29 cellular contexts compared by ENCODE assay signal in genomic region chr20:12311102-12311865, GRCh38.
"Had no signal": no experiment of that assay in that cellular context is flagged by ENCODE, and none has a peak within 500 bp of the region (broad histone marks: within the 10 kb centered on the region; RNA-seq: fewer than 3 reads in every experiment).

No MANE protein-coding gene starts in this region.

- H3K27me3 ChIP-seq: neural progenitor cell, neutrophil, pancreas, stomach, testis, thyroid gland, transverse colon, upper lobe of left lung, vagina had no signal

- H3K4me3 Mint-ChIP-seq: mesothelial cell of epicardium; natural killer cell; nephron progenitor cell; neural progenitor cell; stimulated activated naive B cell treated with anti-CD40 and anti-IgM and Interleukin-4, amounts not matched to agents 10 μg/mL and 1 μg/mL and 100 μg/mL, for 72 hours had no signal

- H3K4me1 ChIP-seq: neural progenitor cell, prostate gland, stomach, thyroid gland, transverse colon, upper lobe of left lung, vagina had no signal

- ATAC-seq: left lobe of liver; natural killer cell; pancreas; sciatic nerve; stimulated activated naive B cell treated with anti-CD40 and anti-IgM and Interleukin-4, amounts not matched to agents 10 μg/mL and 1 μg/mL and 100 μg/mL, for 72 hours; stimulated activated naive CD8-positive, alpha-beta T cell treated with anti-CD3 and anti-CD28 coated beads, Interleukin-15, Interleukin-2, amounts not matched to agents 100 U/mL and 50 U/mL, for 24 hours had no signal

- H3K4me2 ChIP-seq: neural progenitor cell had no signal

- H3K4me3 ChIP-seq: lung, neural progenitor cell, pancreas, prostate gland, skin epidermis, stomach, testis, thyroid gland, transverse colon, upper lobe of left lung, vagina had no signal

- DNase-seq: hippocampal formation; kidney glomerular epithelial cell; left cardiac atrium; mesendoderm; naive B cell; natural killer cell; nephron progenitor cell; pancreas; posterior cingulate gyrus; stimulated activated CD4-positive, alpha-beta T cell treated with anti-CD3 and anti-CD28 coated beads, Interleukin-12 subunit alpha, Interleukin-12 subunit beta, amount 100 ng/mL, for 4 hours; stimulated activated CD4-positive, alpha-beta T cell treated with anti-CD3 and anti-CD28 coated beads, Interleukin-15, amount 100 ng/mL, for 24 hours; stimulated activated CD4-positive, alpha-beta T cell treated with anti-CD3 and anti-CD28 coated beads, Interleukin-2, amount 100 ng/mL, for 24 hours; stimulated activated CD4-positive, alpha-beta T cell treated with anti-CD3 and anti-CD28 coated beads, Interleukin-4, amount 100 ng/mL, for 1 hour; stimulated activated naive B cell treated with anti-CD40 and anti-IgM and Interleukin-4, amounts not matched to agents 10 μg/mL and 1 μg/mL and 100 μg/mL, for 72 hours; stimulated activated naive CD8-positive, alpha-beta T cell treated with anti-CD3 and anti-CD28 coated beads, Interleukin-15, Interleukin-2, amounts not matched to agents 100 U/mL and 50 U/mL, for 24 hours; stomach; testis; thyroid gland; transverse colon; upper lobe of left lung had no signal

- H3K4me1 Mint-ChIP-seq: naive B cell; natural killer cell; nephron progenitor cell; neural progenitor cell; stimulated activated naive B cell treated with anti-CD40 and anti-IgM and Interleukin-4, amounts not matched to agents 10 μg/mL and 1 μg/mL and 100 μg/mL, for 72 hours had no signal

- H3K9me3 Mint-ChIP-seq: stimulated activated naive B cell treated with anti-CD40 and anti-IgM and Interleukin-4, amounts not matched to agents 10 μg/mL and 1 μg/mL and 100 μg/mL, for 72 hours had no signal

- H3K27ac ChIP-seq: neural progenitor cell, neutrophil, pancreas, prostate gland, skin epidermis, stomach, testis, thyroid gland, transverse colon, upper lobe of left lung, vagina had no signal

- H3K9me3 ChIP-seq: neutrophil, pancreas, prostate gland, testis, thyroid gland, transverse colon, upper lobe of left lung, vagina had no signal

- H3K27ac Mint-ChIP-seq: mesothelial cell of epicardium; naive B cell; natural killer cell; nephron progenitor cell; neural progenitor cell; stimulated activated naive B cell treated with anti-CD40 and anti-IgM and Interleukin-4, amounts not matched to agents 10 μg/mL and 1 μg/mL and 100 μg/mL, for 72 hours had no signal

- H3K36me3 Mint-ChIP-seq: mesothelial cell of epicardium; naive B cell; natural killer cell; neural progenitor cell; stimulated activated naive B cell treated with anti-CD40 and anti-IgM and Interleukin-4, amounts not matched to agents 10 μg/mL and 1 μg/mL and 100 μg/mL, for 72 hours had no signal

- H3K9ac ChIP-seq: neural progenitor cell had no signal

- H3K36me3 ChIP-seq: neural progenitor cell, neutrophil, pancreas, prostate gland, stomach, thyroid gland, transverse colon, upper lobe of left lung, vagina had no signal

- H3K27me3 Mint-ChIP-seq: naive B cell; stimulated activated naive B cell treated with anti-CD40 and anti-IgM and Interleukin-4, amounts not matched to agents 10 μg/mL and 1 μg/mL and 100 μg/mL, for 72 hours had no signal

- H2AFZ ChIP-seq: neural progenitor cell had no signal
